Comparison of ENCODE assay signal across 1 cellular context in genomic region chr17:66343531-66344078, GRCh38.
A peak's percentile ranks its signal among the peaks of the same experiment; 100 is the strongest.
TF ChIP-seq lines count a peak whose summit lies in the region.

No MANE protein-coding gene starts in this region.

TF ChIP-seq in K562, 482 proteins besides CTCF, POLR2A, EP300 and RAD21 (continued from another document and continues in another):
- no peak for TF ChIP-seq ZNF512 (tag; IDR thresholded peaks at IDR 0.05)
- TF ChIP-seq TAL1 (IDR thresholded peaks at IDR 0.05): peak; percentile 78
- 0 out of 2 replicates have a peak, but pooled peaks have one; percentile 31 for TF ChIP-seq GMEB1 (CRISPR knock-in tag; IDR thresholded peaks at IDR 0.05)
- peak; percentile 84 for TF ChIP-seq EGR1 (conservative IDR thresholded peaks at IDR 0.05)
- peak; percentile 55; the same call in 1 of the 2 replicates for TF ChIP-seq ZBTB2 (IDR thresholded peaks at IDR 0.05)
- peak; percentile 72; the same call in 1 of the 2 replicates for TF ChIP-seq RAD51 (IDR thresholded peaks at IDR 0.05; ENCODE audit: borderline replicate concordance, low read depth)
- no peak for TF ChIP-seq ZNF274 (IDR thresholded peaks at IDR 0.05; ENCODE audit: borderline replicate concordance, low read depth, low read length)
- peak; percentile 58; the same call in 1 of the 2 replicates for TF ChIP-seq ZNF592 (IDR thresholded peaks at IDR 0.05)
- peak; percentile 97 for TF ChIP-seq FOSL1 (tag; conservative IDR thresholded peaks at IDR 0.05)
- 0 out of 2 replicates have a peak, but pooled peaks have one; percentile 20 for TF ChIP-seq PBX2 (CRISPR knock-in tag; IDR thresholded peaks at IDR 0.05; ENCODE audit: low read depth)
- TF ChIP-seq PBX2 (tag; conservative IDR thresholded peaks at IDR 0.05; ENCODE audit: low read depth): peak; percentile 96
- TF ChIP-seq TCFL5 (CRISPR knock-in tag; conservative IDR thresholded peaks at IDR 0.05): no peak
- no peak for TF ChIP-seq ZNF707 (CRISPR knock-in tag; conservative IDR thresholded peaks at IDR 0.05)
- no peak for TF ChIP-seq ZNF263 (CRISPR knock-in tag; IDR thresholded peaks at IDR 0.05; ENCODE audit: borderline replicate concordance)
- no peak for TF ChIP-seq TAF15 (IDR thresholded peaks at IDR 0.05; ENCODE audit: low read depth, low read length)
- TF ChIP-seq L3MBTL2 (IDR thresholded peaks at IDR 0.05): peak; percentile 61
- TF ChIP-seq CHAMP1 (IDR thresholded peaks at IDR 0.05): peak; percentile 82
- TF ChIP-seq CCNT2 (IDR thresholded peaks at IDR 0.05; ENCODE audit: borderline replicate concordance, extremely low read depth, insufficient read length, low read depth, low read length): peak; percentile 69
- no peak for TF ChIP-seq ILK (tag; IDR thresholded peaks at IDR 0.05; ENCODE audit: borderline replicate concordance, low read depth)
- TF ChIP-seq LCOR (CRISPR knock-in tag; IDR thresholded peaks at IDR 0.05): peak; percentile 47; the same call in 1 of the 2 replicates
- peak; percentile 76 for TF ChIP-seq MYC (IDR thresholded peaks at IDR 0.05; ENCODE audit: low read depth, low read length)
- no peak for TF ChIP-seq MYC (CRISPR knock-in tag; IDR thresholded peaks at IDR 0.05; ENCODE audit: borderline replicate concordance, low read depth)
- TF ChIP-seq NFATC3 (IDR thresholded peaks at IDR 0.05): 0 out of 2 replicates have a peak, but pooled peaks have one; percentile 16
- 0 out of 2 replicates have a peak, but pooled peaks have one; percentile 7 for TF ChIP-seq CREB3 (tag; conservative IDR thresholded peaks at IDR 0.05; ENCODE audit: low read depth)
- TF ChIP-seq HNRNPK (IDR thresholded peaks at IDR 0.05; ENCODE audit: low read depth, low read length, poor library complexity, severe bottlenecking): no peak
- TF ChIP-seq DPF2 (IDR thresholded peaks at IDR 0.05): peak; percentile 97
- TF ChIP-seq NFRKB (IDR thresholded peaks at IDR 0.05; ENCODE audit: low read depth): peak; percentile 49; the same call in 1 of the 2 replicates
- no peak for TF ChIP-seq SAFB2 (IDR thresholded peaks at IDR 0.05; ENCODE audit: borderline replicate concordance, low read depth, low read length, severe bottlenecking)
- TF ChIP-seq ATF3 (IDR thresholded peaks at IDR 0.05): peak; percentile 92
- no peak for TF ChIP-seq ATF3 (CRISPR knock-in tag; conservative IDR thresholded peaks at IDR 0.05)
- no peak for TF ChIP-seq ZBTB43 (CRISPR knock-in tag; IDR thresholded peaks at IDR 0.05)
- peak; percentile 58; the same call in 1 of the 2 replicates for TF ChIP-seq CREB3L1 (IDR thresholded peaks at IDR 0.05; ENCODE audit: borderline replicate concordance, low read depth)
- peak; percentile 71 for TF ChIP-seq HDAC3 (IDR thresholded peaks at IDR 0.05; ENCODE audit: borderline replicate concordance, partially characterized antibody)
- TF ChIP-seq KLF16 (IDR thresholded peaks at IDR 0.05): peak; percentile 59
- no peak for TF ChIP-seq ZNF324 (CRISPR knock-in tag; IDR thresholded peaks at IDR 0.05)
- TF ChIP-seq HNRNPL (IDR thresholded peaks at IDR 0.05; ENCODE audit: low read depth, low read length): no peak
- TF ChIP-seq CREM (IDR thresholded peaks at IDR 0.05; ENCODE audit: low read depth): peak; percentile 75
- TF ChIP-seq ZFP91 (CRISPR knock-in tag; IDR thresholded peaks at IDR 0.05): no peak
- TF ChIP-seq ZNF23 (CRISPR knock-in tag; IDR thresholded peaks at IDR 0.05): no peak
